ENCODE assay signal across 7 cellular contexts in the genomic region with DNA sequence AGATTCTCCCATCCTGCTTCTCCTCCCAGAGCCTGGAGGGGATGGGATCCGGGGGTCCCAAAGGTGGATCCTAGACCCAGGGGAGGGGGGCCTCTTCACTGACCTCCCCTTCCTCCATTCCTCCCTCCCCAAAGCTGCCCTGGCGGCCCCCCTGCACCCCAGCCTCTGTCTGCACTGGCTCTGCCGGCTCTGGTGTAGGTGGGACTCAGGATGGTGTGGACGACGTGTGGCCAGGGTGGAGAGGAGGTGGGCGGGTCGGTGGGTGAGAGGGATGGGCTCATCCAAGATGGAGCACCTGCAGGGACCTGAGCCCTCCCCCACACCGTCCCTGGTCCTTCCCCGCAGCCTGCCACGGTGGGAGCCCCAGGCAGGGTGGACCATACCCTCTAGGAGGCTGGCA.
DNase-seq lines count a peak whose midpoint lies in the region; ATAC-seq and TF ChIP-seq lines count a peak whose summit lies in the region.
"Not testable (repeated sequence)": the region's sequence is repeated elsewhere in the genome, so short reads cannot be mapped to it uniquely, and the experiment has no call there.

No MANE protein-coding gene starts in this region.

- POLR2A ChIA-PET in activated CD4-positive, alpha-beta T cell treated with anti-CD3 and anti-CD28 coated beads for 36 hours (lab: Charles Lee), result not testable (repeated sequence)

- DNase-seq in activated CD4-positive, alpha-beta T cell treated with anti-CD3 and anti-CD28 coated beads for 36 hours, result peak; percentile 1
- peak; percentile 1 for DNase-seq in activated naive CD4-positive, alpha-beta T cell treated with anti-CD3 and anti-CD28 coated beads for 36 hours
- DNase-seq in Right ventricle myocardium superior, result peak; percentile 19
- DNase-seq in right lobe of liver, result peak in 2 of 3 donors; percentile 8 to 26
- DNase-seq in sciatic nerve (ENCODE audit: low spot score), result peak; percentile 21
- DNase-seq in suprapubic skin (ENCODE audit: low spot score in 2 of 2), result peak; percentile 38 to 40

- not testable (repeated sequence) for H3K4me1 ChIP-seq in right lobe of liver, suprapubic skin

- 23% methylated on average over 3 of the region's 10 CpGs for WGBS in right lobe of liver (ENCODE audit: insufficient coverage, low coverage, low lambda C conversion rate, missing lambda C conversion rate)
- whole genome bisulfite sequencing in suprapubic skin, result 46% methylated on average over 3 of the region's 10 CpGs

- H3K27me3 ChIP-seq in right lobe of liver, result not testable (repeated sequence)
- H3K27me3 ChIP-seq in suprapubic skin, result peaks cover 15% of the 10 kb centered on the region

- H3K27ac ChIP-seq in right lobe of liver, suprapubic skin: not testable (repeated sequence)

- not testable (repeated sequence) for H3K9me3 ChIP-seq in right lobe of liver, suprapubic skin

- TF ChIP-seq EP300 in suprapubic skin (IDR thresholded peaks at IDR 0.05), result not testable (repeated sequence)

- not testable (repeated sequence) for H3K9me3 Mint-ChIP-seq in activated CD4-positive, alpha-beta T cell treated with anti-CD3 and anti-CD28 coated beads for 36 hours (ENCODE audit: low read depth); activated naive CD4-positive, alpha-beta T cell treated with anti-CD3 and anti-CD28 coated beads for 36 hours

- ATAC-seq in activated CD4-positive, alpha-beta T cell treated with anti-CD3 and anti-CD28 coated beads for 36 hours; Right ventricle myocardium superior (ENCODE audit: poor library complexity); right lobe of liver; sciatic nerve: not testable (repeated sequence)

- intact Hi-C loops in activated CD4-positive, alpha-beta T cell treated with anti-CD3 and anti-CD28 coated beads for 36 hours (cut with DNase I, micrococcal nuclease), result loop anchor here in 1 of 2 experiments (5.0 kb wide), 1 partner anchor 400 kb away; no protein-coding TSS in a partner anchor
- intact Hi-C loops in activated naive CD4-positive, alpha-beta T cell treated with anti-CD3 and anti-CD28 coated beads for 36 hours (cut with micrococcal nuclease); Right ventricle myocardium superior (cut with DNase I); right lobe of liver (cut with DNase I); sciatic nerve (cut with DNase I): not testable (repeated sequence)

- not testable (repeated sequence) for H3K27me3 Mint-ChIP-seq in activated CD4-positive, alpha-beta T cell treated with anti-CD3 and anti-CD28 coated beads for 36 hours; activated naive CD4-positive, alpha-beta T cell treated with anti-CD3 and anti-CD28 coated beads for 36 hours (ENCODE audit: low read depth)

- H3K27ac Mint-ChIP-seq in activated CD4-positive, alpha-beta T cell treated with anti-CD3 and anti-CD28 coated beads for 36 hours; activated naive CD4-positive, alpha-beta T cell treated with anti-CD3 and anti-CD28 coated beads for 36 hours: not testable (repeated sequence)

- CTCF ChIA-PET in activated CD4-positive, alpha-beta T cell treated with anti-CD3 and anti-CD28 coated beads for 36 hours (lab: Charles Lee); activated naive CD4-positive, alpha-beta T cell treated with anti-CD3 and anti-CD28 coated beads for 36 hours (lab: Charles Lee): not testable (repeated sequence)

- not testable (repeated sequence) for H3K36me3 Mint-ChIP-seq in activated CD4-positive, alpha-beta T cell treated with anti-CD3 and anti-CD28 coated beads for 36 hours (ENCODE audit: low read depth); activated naive CD4-positive, alpha-beta T cell treated with anti-CD3 and anti-CD28 coated beads for 36 hours (ENCODE audit: low read depth)

- H3K4me3 ChIP-seq in GM12875 (ENCODE audit: low read depth, low read length), result peak overlapping the region; percentile 67
- not testable (repeated sequence) for H3K4me3 ChIP-seq in right lobe of liver, suprapubic skin

- H3K4me3 Mint-ChIP-seq in activated CD4-positive, alpha-beta T cell treated with anti-CD3 and anti-CD28 coated beads for 36 hours; activated naive CD4-positive, alpha-beta T cell treated with anti-CD3 and anti-CD28 coated beads for 36 hours: not testable (repeated sequence)

- not testable (repeated sequence) for TF ChIP-seq POLR2A in right lobe of liver (IDR thresholded peaks at IDR 0.05); suprapubic skin (IDR thresholded peaks at IDR 0.05)

- H3K36me3 ChIP-seq in right lobe of liver, suprapubic skin: not testable (repeated sequence)

- TF ChIP-seq CTCF in GM12875 (IDR thresholded peaks at IDR 0.05; ENCODE audit: borderline replicate concordance, insufficient read depth, low read depth, low read length); right lobe of liver (IDR thresholded peaks at IDR 0.05); suprapubic skin (IDR thresholded peaks at IDR 0.05): not testable (repeated sequence)

- not testable (repeated sequence) for H3K4me1 Mint-ChIP-seq in activated CD4-positive, alpha-beta T cell treated with anti-CD3 and anti-CD28 coated beads for 36 hours; activated naive CD4-positive, alpha-beta T cell treated with anti-CD3 and anti-CD28 coated beads for 36 hours (ENCODE audit: low read depth)
